In genomic region chr15:79923515-79924169, GRCh38 we compare ENCODE assay signal across 8 cellular contexts. TPM values are rescaled to one million over a fixed set of nuclear protein-coding genes. Genes with fewer than 3 reads are reported as not detected.
DNase-seq lines count a peak whose midpoint lies in the region; ATAC-seq and TF ChIP-seq lines count a peak whose summit lies in the region.

No MANE protein-coding gene starts in this region.

- peak overlapping the region; percentile 71 for H2BK120ac ChIP-seq in H9 (ENCODE audit: low read depth, low read length, poor library complexity, severe bottlenecking)

- no peak overlapping the region for H2BK12ac ChIP-seq in H9 (ENCODE audit: insufficient read length, low read depth, low read length)

- no peak overlapping the region for H2BK20ac ChIP-seq in H9 (ENCODE audit: low read depth, low read length, poor library complexity, severe bottlenecking)

- peaks cover 3% of the 10 kb centered on the region for H4K20me1 ChIP-seq in H9 (ENCODE audit: control insufficient read depth, insufficient read depth, insufficient read length)

- no peak overlapping the region for H2AK5ac ChIP-seq in H9 (ENCODE audit: insufficient read length, low read length)

- no peak overlapping the region for H2BK5ac ChIP-seq in H9 (ENCODE audit: insufficient read length, low read length)

- H3K4me3 Mint-ChIP-seq in H9 (peak overlapping the region; percentile 98 to 99), nephron (peak overlapping the region; percentile 94 to 98 (median 95))

- no peak overlapping the region for H4K91ac ChIP-seq in H9 (ENCODE audit: insufficient read length, low read depth, low read length)

- H3K27me3 Mint-ChIP-seq in H9 (ENCODE audit: low read depth) (no peaks in the 10 kb centered on the region; the same call in none of the 2 replicates), nephron (ENCODE audit: low read depth) (no peaks in the 10 kb centered on the region)

- no peaks in the 10 kb centered on the region for H3K27me3 ChIP-seq in H9 (ENCODE audit: insufficient read depth, low read length)

- H3K4me1 Mint-ChIP-seq in H9 (peaks cover 11 to 20% of the 10 kb centered on the region in 2 experiments), nephron (peaks cover 25% of the 10 kb centered on the region)

- H3K79me1 ChIP-seq in H9 (ENCODE audit: insufficient read depth, low read depth, low read length, poor library complexity, severe bottlenecking), result no peaks in the 10 kb centered on the region

- H3K14ac ChIP-seq in H9 (ENCODE audit: insufficient read depth, low read length), result peak overlapping the region; percentile 86

- no peak overlapping the region for H3K4ac ChIP-seq in H9 (ENCODE audit: low read depth, low read length)

- TF ChIP-seq POLR2A in Raji (IDR thresholded peaks at IDR 0.05; ENCODE audit: insufficient read depth, low read depth, low read length), result peak; percentile 94

- H3K4me1 ChIP-seq in ES-I3 (ENCODE audit: insufficient read depth, low read length), result no peaks in the 10 kb centered on the region
- no peaks in the 10 kb centered on the region for H3K4me1 ChIP-seq in H9 (ENCODE audit: insufficient read depth, low read length)

- no peak overlapping the region for H4K8ac ChIP-seq in H9 (replicated peaks; ENCODE audit: insufficient read length, low read depth, low read length)

- H3K36me3 ChIP-seq in ES-I3 (ENCODE audit: insufficient read depth, low read length), result no peaks in the 10 kb centered on the region; the same call in 1 of the 2 replicates

- WGBS in H9 (ENCODE audit: extremely low coverage, insufficient read length, low lambda C conversion rate), result no CpG with 5 or more reads among the region's 68 CpGs

- no peak overlapping the region for H3K56ac ChIP-seq in H9 (ENCODE audit: insufficient read length, low read depth, low read length)

- H3K79me2 ChIP-seq in H9 (ENCODE audit: insufficient read depth, low read length), result peaks cover 15% of the 10 kb centered on the region; the same call in 1 of the 2 replicates

- no peak overlapping the region for H2BK15ac ChIP-seq in H9 (ENCODE audit: low read depth, low read length)

- H3K4me2 ChIP-seq in H9 (ENCODE audit: insufficient read depth, insufficient read length, low read length), result peak overlapping the region; percentile 92

- ATAC-seq in stimulated activated naive CD8-positive, alpha-beta T cell treated with anti-CD3 and anti-CD28 coated beads, Interleukin-15, Interleukin-2, amounts not matched to agents 100 U/mL and 50 U/mL, for 24 hours, result peak; percentile 98

- H3K9me3 Mint-ChIP-seq in H9 (peaks cover 39 to 44% of the 10 kb centered on the region in 2 experiments), nephron (peaks cover 36% of the 10 kb centered on the region)

- no peak for TF ChIP-seq CTCF in H9 (conservative IDR thresholded peaks at IDR 0.05)
- TF ChIP-seq CTCF in fibroblast of the aortic adventitia (IDR thresholded peaks at IDR 0.05; ENCODE audit: insufficient read depth, low read length), result no peak
- no peak for TF ChIP-seq CTCF in nephron (IDR thresholded peaks at IDR 0.05; ENCODE audit: unreplicated experiment in 3 of 3)

- H3K9me3 ChIP-seq in ES-I3 (ENCODE audit: control insufficient read depth, insufficient read depth, low read length), result peaks cover 18% of the 10 kb centered on the region
- H3K9me3 ChIP-seq in H9 (ENCODE audit: control insufficient read depth, low read depth, low read length), result peaks cover 8% of the 10 kb centered on the region

- no peak overlapping the region for H3K23ac ChIP-seq in H9 (ENCODE audit: insufficient read length, low read depth, low read length)

- DNase-seq in H9, result peak; percentile 99
- DNase-seq in M059J (ENCODE audit: low read depth), result peak; percentile 95
- DNase-seq in activated effector memory CD4-positive, alpha-beta T cell treated with anti-CD3 and anti-CD28 coated beads, Interleukin-2, amount 50 U/mL, for 16 hours, result peak; percentile 99
- peak; percentile 88 for DNase-seq in fibroblast of the aortic adventitia (ENCODE audit: low read depth)
- peak; percentile 99 for DNase-seq in stimulated activated naive CD8-positive, alpha-beta T cell treated with anti-CD3 and anti-CD28 coated beads, Interleukin-15, Interleukin-2, amounts not matched to agents 100 U/mL and 50 U/mL, for 24 hours

- H3K27ac ChIP-seq in H9 (ENCODE audit: insufficient read length, low read depth, low read length), result peak overlapping the region; percentile 48

- H3K9ac ChIP-seq in ES-I3 (ENCODE audit: low read depth, low read length) (peak overlapping the region; percentile 75), H9 (ENCODE audit: extremely low read depth, insufficient read length, low read length) (peak overlapping the region; percentile 94)

- no peak overlapping the region for H4K5ac ChIP-seq in H9 (ENCODE audit: insufficient read length, low read depth, low read length)

- H3K4me3 ChIP-seq in fibroblast of the aortic adventitia (ENCODE audit: low read depth, low read length), result peak overlapping the region; percentile 86

- peaks cover 44 to 49% (median 44%) of the 10 kb centered on the region in 3 experiments for H3K36me3 Mint-ChIP-seq in H9 (ENCODE audit: insufficient read depth in 1 of 3, low read depth in 3 of 3)
- H3K36me3 Mint-ChIP-seq in nephron (ENCODE audit: low read depth), result peaks cover 53% of the 10 kb centered on the region

- peak overlapping the region; percentile 92 for H3K18ac ChIP-seq in H9 (ENCODE audit: insufficient read length, low read depth, low read length)

- H2AFZ ChIP-seq in H9 (ENCODE audit: low read length), result peak overlapping the region; percentile 75

- H3K23me2 ChIP-seq in H9 (ENCODE audit: insufficient read length, low read depth, low read length, poor library complexity, severe bottlenecking), result peaks cover 7% of the 10 kb centered on the region

- H3T11ph ChIP-seq in H9 (ENCODE audit: low read length), result no peak overlapping the region

- peak overlapping the region; percentile 95 to 98 (median 96); a peak in 6 of 7 replicates for H3K27ac Mint-ChIP-seq in H9
- peak overlapping the region; percentile 99 for H3K27ac Mint-ChIP-seq in nephron

RNA-seq across cellular contexts. Expression of gene MTHFS, which starts 26.8 kb away (rescaled TPM):
- total RNA-seq in H9 (2021) (36.9 and 39.9 TPM in 2 replicates), fibroblast of the aortic adventitia (ENCODE audit: low replicate concordance) (8.2 and 8.4 TPM in 2 replicates)
- 88.5 and 113 TPM in 2 replicates for total RNA-seq in M059J (2014; rRNA removed; shearing (Covaris generic))

RNA-seq across cellular contexts. Expression of gene BCL2A1, which starts 47.4 kb away (rescaled TPM):
- total RNA-seq in H9 (2021), result not detected in 2 replicates
- 0.10 and 0.69 TPM in 2 replicates for total RNA-seq in M059J (2014; rRNA removed; shearing (Covaris generic))
- 0.81 TPM in 1 of 2 replicates, not detected in the other for total RNA-seq in fibroblast of the aortic adventitia (ENCODE audit: low replicate concordance)

Comparison
In these comparisons a context has a peak if more than half of its experiments do, and no peak if none do; other contexts are left out.
1. Peak in every context shown above with its lines: DNase-seq, ATAC-seq, H3K4me3 ChIP-seq and H3K27ac ChIP-seq.